ENCODE assay signal across 9 cellular contexts in genomic region chr1:231357831-231358354, GRCh38. TPM values are rescaled to one million over a fixed set of nuclear protein-coding genes. Genes with fewer than 3 reads are reported as not detected.
DNase-seq lines count a peak whose midpoint lies in the region; ATAC-seq, FAIRE-seq and TF ChIP-seq lines count a peak whose summit lies in the region.
"Had no signal": no experiment of that assay in that cellular context is flagged by ENCODE, and none has a peak within 500 bp of the region (broad histone marks: within the 10 kb centered on the region; RNA-seq: fewer than 3 reads in every experiment).

No MANE protein-coding gene starts in this region.

- no peak overlapping the region for H3K27ac ChIP-seq in pancreas

- ATAC-seq in GM21367 (IDR thresholded peaks at IDR 0.05; ENCODE audit: unreplicated experiment) (peak; percentile 82), pancreas (peak; percentile 73 to 97 (median 91)), HG03108 (IDR thresholded peaks at IDR 0.05; ENCODE audit: unreplicated experiment) (no peak)
- peak; percentile 85 for ATAC-seq in activated T-helper 17 cell treated with anti-CD3 and anti-CD28 coated beads, Interleukin-2, amount 50 U/mL, for 72 hours (replicated peaks)

- H3K9me3 Mint-ChIP-seq in activated T-helper 17 cell treated with anti-CD3 and anti-CD28 coated beads, Interleukin-2, amount 50 U/mL, for 72 hours = no peaks in the 10 kb centered on the region
- H3K9me3 Mint-ChIP-seq: dendritic cell treated with granulocyte-macrophage colony-stimulating factor and Interleukin-4, amounts not matched to agents 40 ng/mL and 50 ng/mL, for 4 days had no signal

- H3K27ac Mint-ChIP-seq in activated T-helper 17 cell treated with anti-CD3 and anti-CD28 coated beads, Interleukin-2, amount 50 U/mL, for 72 hours = no peak overlapping the region
- H3K27ac Mint-ChIP-seq: dendritic cell treated with granulocyte-macrophage colony-stimulating factor and Interleukin-4, amounts not matched to agents 40 ng/mL and 50 ng/mL, for 4 days had no signal

- WGBS in pancreas, 2 donors = 3 to 4% methylated on average over 4 of the region's 4 CpGs

- H3K4me1 Mint-ChIP-seq in activated T-helper 17 cell treated with anti-CD3 and anti-CD28 coated beads, Interleukin-2, amount 50 U/mL, for 72 hours = peaks cover 7% of the 10 kb centered on the region

- FAIRE-seq in G401.6 (lab: Jason Lieb, UNC) = peak; percentile 98
- FAIRE-seq in pancreas (lab: Jason Lieb, UNC) = peak; percentile 98

- H3K9me3 ChIP-seq in pancreas = no peaks in the 10 kb centered on the region

- no peak overlapping the region for H3K4me3 Mint-ChIP-seq in activated T-helper 17 cell treated with anti-CD3 and anti-CD28 coated beads, Interleukin-2, amount 50 U/mL, for 72 hours
- H3K4me3 Mint-ChIP-seq: dendritic cell treated with granulocyte-macrophage colony-stimulating factor and Interleukin-4, amounts not matched to agents 40 ng/mL and 50 ng/mL, for 4 days had no signal

- DNase-seq in HK-2 (ENCODE audit: unreplicated experiment) (peak; percentile 51), NCI-H774 (lab: John Stamatoyannopoulos, UW) (peak; percentile 66), globus pallidus (ENCODE audit: low spot score) (peak; percentile 66), pancreas (peak in 2 of 6 donors; percentile 24 to 38)

- no peaks in the 10 kb centered on the region for H3K36me3 ChIP-seq in pancreas

- intact Hi-C loops in pancreas (cut with DNase I) = loop anchor here in 1 of 3 donors (5.0 kb wide), 1 partner anchor 234 kb away; no protein-coding TSS in a partner anchor

- H3K4me3 ChIP-seq in pancreas = no peak overlapping the region

- no peaks in the 10 kb centered on the region for H3K4me1 ChIP-seq in pancreas

- H3K27me3 ChIP-seq in pancreas = no peaks in the 10 kb centered on the region

- peaks cover 38% of the 10 kb centered on the region for H3K36me3 Mint-ChIP-seq in activated T-helper 17 cell treated with anti-CD3 and anti-CD28 coated beads, Interleukin-2, amount 50 U/mL, for 72 hours (ENCODE audit: low read depth)

- peak; percentile 40 to 62 (median 58) for TF ChIP-seq CTCF in pancreas (IDR thresholded peaks at IDR 0.05)

- H3K27me3 Mint-ChIP-seq in activated T-helper 17 cell treated with anti-CD3 and anti-CD28 coated beads, Interleukin-2, amount 50 U/mL, for 72 hours = no peaks in the 10 kb centered on the region
- H3K27me3 Mint-ChIP-seq: dendritic cell treated with granulocyte-macrophage colony-stimulating factor and Interleukin-4, amounts not matched to agents 40 ng/mL and 50 ng/mL, for 4 days had no signal

RNA-seq across cellular contexts. Expression of gene SPRTN, which starts 19.8 kb away (rescaled TPM):
- 10 to 100 TPM in 1 of 2 donors, 1 to 10 TPM in 1; 6.7 to 15.2 TPM for total RNA-seq in activated T-helper 17 cell treated with anti-CD3 and anti-CD28 coated beads, Interleukin-2, amount 50 U/mL, for 72 hours
- total RNA-seq in pancreas = 1 to 10 TPM; 2.7 to 5.6 (median 3.7) TPM
- 1 to 10 TPM; 2.2 to 2.6 TPM for polyA plus RNA-seq in pancreas

RNA-seq across cellular contexts. Expression of gene EXOC8, which starts 20.2 kb away (rescaled TPM):
- 10 to 100 TPM; 15.5 to 18.2 TPM for total RNA-seq in activated T-helper 17 cell treated with anti-CD3 and anti-CD28 coated beads, Interleukin-2, amount 50 U/mL, for 72 hours
- 1 to 10 TPM; 5.1 to 8.5 (median 6.8) TPM for total RNA-seq in pancreas
- 1 to 10 TPM; 2.4 to 4.6 TPM for polyA plus RNA-seq in pancreas
